1 cellular context compared by ENCODE assay signal in the genomic region with DNA sequence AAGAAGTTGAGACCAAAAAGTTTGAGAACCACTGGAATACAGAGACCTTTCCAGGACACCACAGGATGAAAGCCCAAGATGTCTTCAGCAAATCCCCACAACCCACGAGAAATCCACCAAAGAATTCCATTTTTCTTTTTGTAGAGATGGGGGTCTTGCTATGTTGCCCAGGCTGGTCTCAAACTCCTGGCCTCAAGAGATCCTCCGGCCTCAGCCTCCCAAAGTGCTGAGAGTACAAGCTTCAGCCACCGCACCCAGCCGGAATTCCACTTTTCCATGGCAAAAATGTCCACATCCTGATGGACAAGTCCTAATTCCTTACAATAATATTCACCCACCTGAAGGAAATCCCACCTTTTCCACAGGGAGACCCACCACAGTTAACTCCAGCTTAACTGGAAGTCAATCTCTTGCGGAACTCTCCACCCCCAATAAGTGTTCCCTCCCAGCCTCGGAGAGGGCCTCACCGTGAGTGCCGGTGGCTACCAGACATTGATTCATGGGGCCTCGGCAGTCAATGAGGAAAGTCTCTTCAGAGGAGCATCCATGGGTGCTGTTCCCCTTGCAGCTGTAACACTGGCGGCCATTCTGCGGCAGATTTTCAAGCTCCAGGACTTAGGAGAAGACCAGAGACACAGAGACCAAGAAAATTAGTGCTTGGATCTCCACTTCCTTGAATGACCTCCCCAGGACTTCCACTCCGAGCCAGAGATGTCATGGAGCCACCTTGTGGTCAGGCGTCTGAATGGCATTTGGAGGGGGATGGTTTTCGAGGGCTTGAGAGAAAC.
TF ChIP-seq lines count a peak whose summit lies in the region.

No MANE protein-coding gene starts in this region.

TF ChIP-seq in K562, 482 proteins besides CTCF, POLR2A, EP300 and RAD21 (continued from another document):
- TF ChIP-seq, protein P1, sequence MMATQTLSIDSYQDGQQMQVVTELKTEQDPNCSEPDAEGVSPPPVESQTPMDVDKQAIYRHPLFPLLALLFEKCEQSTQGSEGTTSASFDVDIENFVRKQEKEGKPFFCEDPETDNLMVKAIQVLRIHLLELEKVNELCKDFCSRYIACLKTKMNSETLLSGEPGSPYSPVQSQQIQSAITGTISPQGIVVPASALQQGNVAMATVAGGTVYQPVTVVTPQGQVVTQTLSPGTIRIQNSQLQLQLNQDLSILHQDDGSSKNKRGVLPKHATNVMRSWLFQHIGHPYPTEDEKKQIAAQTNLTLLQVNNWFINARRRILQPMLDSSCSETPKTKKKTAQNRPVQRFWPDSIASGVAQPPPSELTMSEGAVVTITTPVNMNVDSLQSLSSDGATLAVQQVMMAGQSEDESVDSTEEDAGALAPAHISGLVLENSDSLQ (IDR thresholded peaks at IDR 0.05) = peak; percentile 71
- TF ChIP-seq, protein P2, sequence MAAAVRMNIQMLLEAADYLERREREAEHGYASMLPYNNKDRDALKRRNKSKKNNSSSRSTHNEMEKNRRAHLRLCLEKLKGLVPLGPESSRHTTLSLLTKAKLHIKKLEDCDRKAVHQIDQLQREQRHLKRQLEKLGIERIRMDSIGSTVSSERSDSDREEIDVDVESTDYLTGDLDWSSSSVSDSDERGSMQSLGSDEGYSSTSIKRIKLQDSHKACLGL (CRISPR knock-in tag; IDR thresholded peaks at IDR 0.05; ENCODE audit: borderline replicate concordance, poor library complexity, severe bottlenecking) = no peak
- peak; percentile 9 for TF ChIP-seq NEUROD1 (IDR thresholded peaks at IDR 0.05; ENCODE audit: borderline replicate concordance, low read depth, low read length, partially characterized antibody)
- peak; percentile 78 for TF ChIP-seq SMC3 (conservative IDR thresholded peaks at IDR 0.05; ENCODE audit: insufficient read depth, low read depth, low read length)
- peak; percentile 43 for TF ChIP-seq RBM25 (IDR thresholded peaks at IDR 0.05; ENCODE audit: low read depth, low read length, severe bottlenecking)
- TF ChIP-seq TGIF2 (CRISPR knock-in tag; IDR thresholded peaks at IDR 0.05) = no peak
- no peak for TF ChIP-seq FOXK1 (CRISPR knock-in tag; IDR thresholded peaks at IDR 0.05; ENCODE audit: borderline replicate concordance)
- no peak for TF ChIP-seq ZKSCAN1 (IDR thresholded peaks at IDR 0.05; ENCODE audit: low read depth, low read length)
- TF ChIP-seq, protein P3, sequence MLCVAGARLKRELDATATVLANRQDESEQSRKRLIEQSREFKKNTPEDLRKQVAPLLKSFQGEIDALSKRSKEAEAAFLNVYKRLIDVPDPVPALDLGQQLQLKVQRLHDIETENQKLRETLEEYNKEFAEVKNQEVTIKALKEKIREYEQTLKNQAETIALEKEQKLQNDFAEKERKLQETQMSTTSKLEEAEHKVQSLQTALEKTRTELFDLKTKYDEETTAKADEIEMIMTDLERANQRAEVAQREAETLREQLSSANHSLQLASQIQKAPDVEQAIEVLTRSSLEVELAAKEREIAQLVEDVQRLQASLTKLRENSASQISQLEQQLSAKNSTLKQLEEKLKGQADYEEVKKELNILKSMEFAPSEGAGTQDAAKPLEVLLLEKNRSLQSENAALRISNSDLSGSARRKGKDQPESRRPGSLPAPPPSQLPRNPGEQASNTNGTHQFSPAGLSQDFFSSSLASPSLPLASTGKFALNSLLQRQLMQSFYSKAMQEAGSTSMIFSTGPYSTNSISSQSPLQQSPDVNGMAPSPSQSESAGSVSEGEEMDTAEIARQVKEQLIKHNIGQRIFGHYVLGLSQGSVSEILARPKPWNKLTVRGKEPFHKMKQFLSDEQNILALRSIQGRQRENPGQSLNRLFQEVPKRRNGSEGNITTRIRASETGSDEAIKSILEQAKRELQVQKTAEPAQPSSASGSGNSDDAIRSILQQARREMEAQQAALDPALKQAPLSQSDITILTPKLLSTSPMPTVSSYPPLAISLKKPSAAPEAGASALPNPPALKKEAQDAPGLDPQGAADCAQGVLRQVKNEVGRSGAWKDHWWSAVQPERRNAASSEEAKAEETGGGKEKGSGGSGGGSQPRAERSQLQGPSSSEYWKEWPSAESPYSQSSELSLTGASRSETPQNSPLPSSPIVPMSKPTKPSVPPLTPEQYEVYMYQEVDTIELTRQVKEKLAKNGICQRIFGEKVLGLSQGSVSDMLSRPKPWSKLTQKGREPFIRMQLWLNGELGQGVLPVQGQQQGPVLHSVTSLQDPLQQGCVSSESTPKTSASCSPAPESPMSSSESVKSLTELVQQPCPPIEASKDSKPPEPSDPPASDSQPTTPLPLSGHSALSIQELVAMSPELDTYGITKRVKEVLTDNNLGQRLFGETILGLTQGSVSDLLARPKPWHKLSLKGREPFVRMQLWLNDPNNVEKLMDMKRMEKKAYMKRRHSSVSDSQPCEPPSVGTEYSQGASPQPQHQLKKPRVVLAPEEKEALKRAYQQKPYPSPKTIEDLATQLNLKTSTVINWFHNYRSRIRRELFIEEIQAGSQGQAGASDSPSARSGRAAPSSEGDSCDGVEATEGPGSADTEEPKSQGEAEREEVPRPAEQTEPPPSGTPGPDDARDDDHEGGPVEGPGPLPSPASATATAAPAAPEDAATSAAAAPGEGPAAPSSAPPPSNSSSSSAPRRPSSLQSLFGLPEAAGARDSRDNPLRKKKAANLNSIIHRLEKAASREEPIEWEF (CRISPR knock-in tag; IDR thresholded peaks at IDR 0.05) = no peak
- peak in 1 of 3 experiments; percentile 58 for TF ChIP-seq YY1 (IDR thresholded peaks at IDR 0.05; ENCODE audit: borderline replicate concordance in 1 of 3, control insufficient read depth in 1 of 3, extremely low read depth in 1 of 3, insufficient read depth in 3 of 3, insufficient read length in 1 of 3, insufficient replicate concordance in 2 of 3, low read depth in 1 of 3, low read length in 2 of 3)
- no peak for TF ChIP-seq SMARCB1 (IDR thresholded peaks at IDR 0.05; ENCODE audit: insufficient read length, low read depth)
- no peak for TF ChIP-seq KDM4B (IDR thresholded peaks at IDR 0.05; ENCODE audit: borderline replicate concordance in 2 of 2, low read depth in 1 of 2)
- TF ChIP-seq ZNF445 (CRISPR knock-in tag; IDR thresholded peaks at IDR 0.05; ENCODE audit: low read depth) = no peak
- peak in 1 of 2 experiments; percentile 49; a peak in 1 of 3 replicates for TF ChIP-seq CBX3 (IDR thresholded peaks at IDR 0.05; ENCODE audit: borderline replicate concordance in 1 of 2, low read length in 2 of 2)
- TF ChIP-seq IRF2 (CRISPR knock-in tag; IDR thresholded peaks at IDR 0.05) = no peak
- no peak for TF ChIP-seq ERF (CRISPR knock-in tag; IDR thresholded peaks at IDR 0.05)
- TF ChIP-seq, protein P4, sequence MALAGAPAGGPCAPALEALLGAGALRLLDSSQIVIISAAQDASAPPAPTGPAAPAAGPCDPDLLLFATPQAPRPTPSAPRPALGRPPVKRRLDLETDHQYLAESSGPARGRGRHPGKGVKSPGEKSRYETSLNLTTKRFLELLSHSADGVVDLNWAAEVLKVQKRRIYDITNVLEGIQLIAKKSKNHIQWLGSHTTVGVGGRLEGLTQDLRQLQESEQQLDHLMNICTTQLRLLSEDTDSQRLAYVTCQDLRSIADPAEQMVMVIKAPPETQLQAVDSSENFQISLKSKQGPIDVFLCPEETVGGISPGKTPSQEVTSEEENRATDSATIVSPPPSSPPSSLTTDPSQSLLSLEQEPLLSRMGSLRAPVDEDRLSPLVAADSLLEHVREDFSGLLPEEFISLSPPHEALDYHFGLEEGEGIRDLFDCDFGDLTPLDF (CRISPR knock-in tag; IDR thresholded peaks at IDR 0.05) = 0 out of 2 replicates have a peak, but pooled peaks have one; percentile 39
- TF ChIP-seq, protein P5, sequence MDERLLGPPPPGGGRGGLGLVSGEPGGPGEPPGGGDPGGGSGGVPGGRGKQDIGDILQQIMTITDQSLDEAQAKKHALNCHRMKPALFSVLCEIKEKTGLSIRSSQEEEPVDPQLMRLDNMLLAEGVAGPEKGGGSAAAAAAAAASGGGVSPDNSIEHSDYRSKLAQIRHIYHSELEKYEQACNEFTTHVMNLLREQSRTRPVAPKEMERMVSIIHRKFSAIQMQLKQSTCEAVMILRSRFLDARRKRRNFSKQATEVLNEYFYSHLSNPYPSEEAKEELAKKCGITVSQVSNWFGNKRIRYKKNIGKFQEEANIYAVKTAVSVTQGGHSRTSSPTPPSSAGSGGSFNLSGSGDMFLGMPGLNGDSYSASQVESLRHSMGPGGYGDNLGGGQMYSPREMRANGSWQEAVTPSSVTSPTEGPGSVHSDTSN (CRISPR knock-in tag; IDR thresholded peaks at IDR 0.05; ENCODE audit: low read depth) = no peak
- TF ChIP-seq, protein P5 (tag; conservative IDR thresholded peaks at IDR 0.05; ENCODE audit: low read depth) = 0 out of 2 replicates have a peak, but pooled peaks have one; percentile 58
- no peak for TF ChIP-seq NCOR1 (IDR thresholded peaks at IDR 0.05)
- TF ChIP-seq DNMT1 (IDR thresholded peaks at IDR 0.05) = no peak
- 0 out of 2 replicates have a peak, but pooled peaks have one; percentile 48 for TF ChIP-seq JUND (IDR thresholded peaks at IDR 0.05; ENCODE audit: borderline replicate concordance, low read depth, low read length)
- TF ChIP-seq JUND (tag; IDR thresholded peaks at IDR 0.05; ENCODE audit: borderline replicate concordance, low read depth, low read length) = peak; percentile 38; the same call in 1 of the 3 replicates
- TF ChIP-seq PHF21A (IDR thresholded peaks at IDR 0.05; ENCODE audit: borderline replicate concordance, low read depth) = no peak
- no peak for TF ChIP-seq HOXB6 (CRISPR knock-in tag; IDR thresholded peaks at IDR 0.05; ENCODE audit: borderline replicate concordance)
- no peak for TF ChIP-seq BRD9 (IDR thresholded peaks at IDR 0.05; ENCODE audit: low read depth, partially characterized antibody)
- TF ChIP-seq, protein P6, sequence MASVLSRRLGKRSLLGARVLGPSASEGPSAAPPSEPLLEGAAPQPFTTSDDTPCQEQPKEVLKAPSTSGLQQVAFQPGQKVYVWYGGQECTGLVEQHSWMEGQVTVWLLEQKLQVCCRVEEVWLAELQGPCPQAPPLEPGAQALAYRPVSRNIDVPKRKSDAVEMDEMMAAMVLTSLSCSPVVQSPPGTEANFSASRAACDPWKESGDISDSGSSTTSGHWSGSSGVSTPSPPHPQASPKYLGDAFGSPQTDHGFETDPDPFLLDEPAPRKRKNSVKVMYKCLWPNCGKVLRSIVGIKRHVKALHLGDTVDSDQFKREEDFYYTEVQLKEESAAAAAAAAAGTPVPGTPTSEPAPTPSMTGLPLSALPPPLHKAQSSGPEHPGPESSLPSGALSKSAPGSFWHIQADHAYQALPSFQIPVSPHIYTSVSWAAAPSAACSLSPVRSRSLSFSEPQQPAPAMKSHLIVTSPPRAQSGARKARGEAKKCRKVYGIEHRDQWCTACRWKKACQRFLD (CRISPR knock-in tag; IDR thresholded peaks at IDR 0.05) = no peak
- TF ChIP-seq RUNX1 (IDR thresholded peaks at IDR 0.05; ENCODE audit: low read depth) = no peak
- TF ChIP-seq, protein P7, sequence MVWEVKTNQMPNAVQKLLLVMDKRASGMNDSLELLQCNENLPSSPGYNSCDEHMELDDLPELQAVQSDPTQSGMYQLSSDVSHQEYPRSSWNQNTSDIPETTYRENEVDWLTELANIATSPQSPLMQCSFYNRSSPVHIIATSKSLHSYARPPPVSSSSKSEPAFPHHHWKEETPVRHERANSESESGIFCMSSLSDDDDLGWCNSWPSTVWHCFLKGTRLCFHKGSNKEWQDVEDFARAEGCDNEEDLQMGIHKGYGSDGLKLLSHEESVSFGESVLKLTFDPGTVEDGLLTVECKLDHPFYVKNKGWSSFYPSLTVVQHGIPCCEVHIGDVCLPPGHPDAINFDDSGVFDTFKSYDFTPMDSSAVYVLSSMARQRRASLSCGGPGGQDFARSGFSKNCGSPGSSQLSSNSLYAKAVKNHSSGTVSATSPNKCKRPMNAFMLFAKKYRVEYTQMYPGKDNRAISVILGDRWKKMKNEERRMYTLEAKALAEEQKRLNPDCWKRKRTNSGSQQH (CRISPR knock-in tag; IDR thresholded peaks at IDR 0.05) = no peak
- TF ChIP-seq GTF2E2 (tag; IDR thresholded peaks at IDR 0.05) = 0 out of 2 replicates have a peak, but pooled peaks have one; percentile 32
- no peak for TF ChIP-seq PHTF2 (CRISPR knock-in tag; IDR thresholded peaks at IDR 0.05)
- no peak for TF ChIP-seq TAF1 (IDR thresholded peaks at IDR 0.05; ENCODE audit: control insufficient read depth, extremely low read depth, insufficient read depth, low read length, severe bottlenecking)
- TF ChIP-seq JUN (IDR thresholded peaks at IDR 0.05; ENCODE audit: borderline replicate concordance, low read depth, low read length) = no peak
- TF ChIP-seq JUN (CRISPR knock-in tag; IDR thresholded peaks at IDR 0.05; ENCODE audit: borderline replicate concordance) = no peak
- no peak for TF ChIP-seq SETDB1 (IDR thresholded peaks at IDR 0.05; ENCODE audit: low read length)
- TF ChIP-seq ZSCAN29 (IDR thresholded peaks at IDR 0.05) = no peak
- TF ChIP-seq, protein P8, sequence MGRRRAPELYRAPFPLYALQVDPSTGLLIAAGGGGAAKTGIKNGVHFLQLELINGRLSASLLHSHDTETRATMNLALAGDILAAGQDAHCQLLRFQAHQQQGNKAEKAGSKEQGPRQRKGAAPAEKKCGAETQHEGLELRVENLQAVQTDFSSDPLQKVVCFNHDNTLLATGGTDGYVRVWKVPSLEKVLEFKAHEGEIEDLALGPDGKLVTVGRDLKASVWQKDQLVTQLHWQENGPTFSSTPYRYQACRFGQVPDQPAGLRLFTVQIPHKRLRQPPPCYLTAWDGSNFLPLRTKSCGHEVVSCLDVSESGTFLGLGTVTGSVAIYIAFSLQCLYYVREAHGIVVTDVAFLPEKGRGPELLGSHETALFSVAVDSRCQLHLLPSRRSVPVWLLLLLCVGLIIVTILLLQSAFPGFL (CRISPR knock-in tag; IDR thresholded peaks at IDR 0.05) = no peak
- TF ChIP-seq, protein P9, sequence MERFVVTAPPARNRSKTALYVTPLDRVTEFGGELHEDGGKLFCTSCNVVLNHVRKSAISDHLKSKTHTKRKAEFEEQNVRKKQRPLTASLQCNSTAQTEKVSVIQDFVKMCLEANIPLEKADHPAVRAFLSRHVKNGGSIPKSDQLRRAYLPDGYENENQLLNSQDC (CRISPR knock-in tag; IDR thresholded peaks at IDR 0.05) = no peak
